ENCODE assay signal across 2 cellular contexts in the genomic region with DNA sequence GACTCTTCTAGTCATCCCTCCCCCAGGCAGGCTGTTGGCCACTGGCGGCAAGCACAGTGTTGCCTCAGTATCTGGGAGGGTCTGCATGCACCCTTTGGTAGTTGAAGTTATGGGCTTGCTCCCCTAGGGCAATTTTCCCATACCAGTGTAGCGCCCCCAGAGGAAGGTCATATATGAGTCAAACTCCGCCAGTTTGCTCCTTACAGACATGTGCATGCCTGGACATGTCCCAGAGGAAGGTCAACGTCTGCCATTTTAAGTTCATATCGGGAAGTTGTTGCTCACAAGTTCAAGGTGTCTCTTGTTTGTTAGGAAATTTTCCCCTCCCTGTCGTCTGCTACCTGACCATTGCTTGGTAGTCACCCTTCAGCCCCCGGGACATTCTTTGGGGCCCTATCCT.
TF ChIP-seq lines count a peak whose summit lies in the region.

No MANE protein-coding gene starts in this region.

TF ChIP-seq in A549, 52 proteins besides CTCF, POLR2A, EP300 and RAD21:
- TF ChIP-seq, protein P1, sequence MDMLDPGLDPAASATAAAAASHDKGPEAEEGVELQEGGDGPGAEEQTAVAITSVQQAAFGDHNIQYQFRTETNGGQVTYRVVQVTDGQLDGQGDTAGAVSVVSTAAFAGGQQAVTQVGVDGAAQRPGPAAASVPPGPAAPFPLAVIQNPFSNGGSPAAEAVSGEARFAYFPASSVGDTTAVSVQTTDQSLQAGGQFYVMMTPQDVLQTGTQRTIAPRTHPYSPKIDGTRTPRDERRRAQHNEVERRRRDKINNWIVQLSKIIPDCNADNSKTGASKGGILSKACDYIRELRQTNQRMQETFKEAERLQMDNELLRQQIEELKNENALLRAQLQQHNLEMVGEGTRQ (IDR thresholded peaks at IDR 0.05): no peak
- TF ChIP-seq TP53 (CRISPR knock-in tag; IDR thresholded peaks at IDR 0.05) (peak; percentile 89), BHLHE40 (IDR thresholded peaks at IDR 0.05; ENCODE audit: low read depth, low read length) (no peak), SREBF2 (IDR thresholded peaks at IDR 0.05) (no peak)

TF ChIP-seq in IMR-90, 13 proteins besides CTCF, POLR2A, EP300 and RAD21:
- TF ChIP-seq MAZ (IDR thresholded peaks at IDR 0.05; ENCODE audit: borderline replicate concordance, low read depth, low read length) (no peak), FOS (IDR thresholded peaks at IDR 0.05; ENCODE audit: low read depth, low read length) (no peak), NFE2L2 (IDR thresholded peaks at IDR 0.05; ENCODE audit: low read depth, low read length) (no peak), CHD1 (IDR thresholded peaks at IDR 0.05; ENCODE audit: low read depth, low read length) (no peak), MAFK (IDR thresholded peaks at IDR 0.05; ENCODE audit: low read depth, low read length) (no peak), CEBPB (IDR thresholded peaks at IDR 0.05; ENCODE audit: low read depth, low read length) (no peak), SMC3 (IDR thresholded peaks at IDR 0.05; ENCODE audit: low read depth, low read length) (no peak), RCOR1 (IDR thresholded peaks at IDR 0.05; ENCODE audit: insufficient replicate concordance, low read length) (no peak), MXI1 (IDR thresholded peaks at IDR 0.05; ENCODE audit: borderline replicate concordance, low read depth, low read length) (no peak), BHLHE40 (IDR thresholded peaks at IDR 0.05; ENCODE audit: low read depth, low read length) (no peak), RFX5 (IDR thresholded peaks at IDR 0.05; ENCODE audit: low read depth, low read length) (no peak)
- TF ChIP-seq, protein P1 (IDR thresholded peaks at IDR 0.05; ENCODE audit: low read depth, low read length): no peak
- TF ChIP-seq, protein P2, sequence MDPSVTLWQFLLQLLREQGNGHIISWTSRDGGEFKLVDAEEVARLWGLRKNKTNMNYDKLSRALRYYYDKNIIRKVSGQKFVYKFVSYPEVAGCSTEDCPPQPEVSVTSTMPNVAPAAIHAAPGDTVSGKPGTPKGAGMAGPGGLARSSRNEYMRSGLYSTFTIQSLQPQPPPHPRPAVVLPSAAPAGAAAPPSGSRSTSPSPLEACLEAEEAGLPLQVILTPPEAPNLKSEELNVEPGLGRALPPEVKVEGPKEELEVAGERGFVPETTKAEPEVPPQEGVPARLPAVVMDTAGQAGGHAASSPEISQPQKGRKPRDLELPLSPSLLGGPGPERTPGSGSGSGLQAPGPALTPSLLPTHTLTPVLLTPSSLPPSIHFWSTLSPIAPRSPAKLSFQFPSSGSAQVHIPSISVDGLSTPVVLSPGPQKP (IDR thresholded peaks at IDR 0.05; ENCODE audit: borderline replicate concordance, low read depth, low read length): no peak
